In the genomic region with DNA sequence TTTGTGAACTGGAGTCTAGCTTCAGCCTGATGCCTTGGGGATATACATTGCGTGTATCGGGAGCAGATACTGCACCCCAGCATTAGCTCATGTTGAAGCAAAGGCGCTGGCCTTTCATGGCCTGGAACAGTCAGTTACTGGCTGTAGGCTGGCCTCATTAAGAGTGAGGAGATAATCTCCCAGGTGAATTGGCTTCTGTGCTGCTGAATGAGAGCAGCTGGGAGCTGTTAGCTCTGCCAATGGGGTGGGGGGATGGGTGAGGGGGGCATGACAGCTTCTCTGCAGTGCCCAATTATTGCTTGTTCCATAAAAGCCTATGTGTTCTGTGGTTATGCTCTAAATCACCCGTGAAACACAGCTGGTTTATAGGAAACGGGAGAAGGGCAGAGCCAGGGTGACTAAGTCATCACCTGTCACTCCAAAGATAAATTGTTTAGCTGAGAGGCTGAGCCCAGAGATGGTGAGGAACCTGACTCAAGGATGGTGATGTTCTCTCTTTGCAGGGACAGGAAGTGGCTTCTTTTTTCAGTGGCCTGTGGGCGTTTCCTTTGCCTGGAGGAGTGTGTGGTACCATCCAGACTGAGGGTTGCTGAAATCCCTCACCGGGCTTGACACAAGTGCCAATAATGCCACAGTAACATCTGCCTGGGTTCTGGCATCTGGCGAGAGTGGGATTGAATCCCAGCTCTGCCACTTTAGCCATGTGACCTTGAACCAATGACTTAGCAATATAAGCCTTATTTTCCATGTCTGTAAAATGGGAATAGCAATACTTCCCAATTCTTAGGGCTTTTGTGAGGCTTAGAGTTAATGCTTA, we compare ENCODE assay signal across 9 cellular contexts.
DNase-seq lines count a peak whose midpoint lies in the region; ATAC-seq and TF ChIP-seq lines count a peak whose summit lies in the region.
"Had no signal": no experiment of that assay in that cellular context is flagged by ENCODE, and none has a peak within 500 bp of the region (broad histone marks: within the 10 kb centered on the region; RNA-seq: fewer than 3 reads in every experiment).

No MANE protein-coding gene starts in this region.

- H3K4me3 ChIP-seq in OCI-LY1 (ENCODE audit: low read depth, low read length, poor library complexity, severe bottlenecking) (peak overlapping the region; percentile 3), fibroblast of pulmonary artery (replicated peaks; ENCODE audit: low read depth, low read length) (no peak overlapping the region), skeletal muscle tissue (ENCODE audit: low read length in 3 of 3) (no peak overlapping the region)
- H3K4me3 ChIP-seq: tibial artery had no signal

- H3K4me2 ChIP-seq in OCI-LY1 (ENCODE audit: low read length) = peak overlapping the region; percentile 49

- peak; percentile 76 for ATAC-seq in GM19328 (IDR thresholded peaks at IDR 0.05; ENCODE audit: unreplicated experiment)
- peak; percentile 82 for ATAC-seq in HG03442 (IDR thresholded peaks at IDR 0.05; ENCODE audit: unreplicated experiment)

- H3K9me3 ChIP-seq in OCI-LY1 (ENCODE audit: low read length) = no peaks in the 10 kb centered on the region
- H3K9me3 ChIP-seq in skeletal muscle tissue (ENCODE audit: control insufficient read depth in 3 of 3, low read length in 3 of 3) = no peaks in the 10 kb centered on the region
- H3K9me3 ChIP-seq: tibial artery had no signal

- H3K9ac ChIP-seq in OCI-LY1 (ENCODE audit: low read length) (peak overlapping the region; percentile 26; the same call in 1 of the 2 replicates), skeletal muscle tissue (ENCODE audit: low read depth in 1 of 3, low read length in 3 of 3) (no peak overlapping the region)

- no peaks in the 10 kb centered on the region for H3K36me3 ChIP-seq in OCI-LY1 (ENCODE audit: insufficient read depth, low read length)
- no peaks in the 10 kb centered on the region for H3K36me3 ChIP-seq in skeletal muscle tissue (ENCODE audit: control insufficient read depth in 3 of 3, insufficient read depth in 3 of 3, low read length in 3 of 3)
- H3K36me3 ChIP-seq: tibial artery had no signal

- H3K4me1 ChIP-seq in OCI-LY1 (ENCODE audit: insufficient read depth, low read length, severe bottlenecking) (peaks cover 74% of the 10 kb centered on the region), skeletal muscle tissue (ENCODE audit: control insufficient read depth in 3 of 3, insufficient read depth in 3 of 3, low read length in 3 of 3) (peaks cover 11 to 17% (median 14%) of the 10 kb centered on the region in 3 donors)

- no peaks in the 10 kb centered on the region for H3K9me2 ChIP-seq in OCI-LY1 (ENCODE audit: low read depth, low read length)

- H3F3A ChIP-seq in OCI-LY1 (ENCODE audit: insufficient read depth, low read length) = no peaks in the 10 kb centered on the region

- DNase-seq in AG20443 (ENCODE audit: low spot score) (peak; percentile 55), fibroblast of pulmonary artery (ENCODE audit: low read depth) (peak; percentile 58), anterior cingulate cortex (lab: John Stamatoyannopoulos, UW) (no peak)
- peak in 2 of 3 experiments; percentile 47 to 57 for DNase-seq in activated CD8-positive, alpha-beta memory T cell treated with anti-CD3 and anti-CD28 coated beads for 48 hours (ENCODE audit: low read depth in 2 of 3, low spot score in 2 of 3)

- H4K20me1 ChIP-seq in OCI-LY1 (ENCODE audit: insufficient read depth, low read length) = no peaks in the 10 kb centered on the region

- H3K27me3 ChIP-seq in OCI-LY1 (ENCODE audit: insufficient read depth, low read length) (no peaks in the 10 kb centered on the region), skeletal muscle tissue (ENCODE audit: control insufficient read depth in 3 of 3, insufficient read depth in 3 of 3, low read length in 3 of 3) (no peaks in the 10 kb centered on the region)
- H3K27me3 ChIP-seq: tibial artery had no signal

- no peak for TF ChIP-seq CTCF in OCI-LY1 (IDR thresholded peaks at IDR 0.05; ENCODE audit: low read length)
- no peak for TF ChIP-seq CTCF in fibroblast of pulmonary artery (IDR thresholded peaks at IDR 0.05; ENCODE audit: low read length, missing control alignments)

- H3K27ac ChIP-seq in OCI-LY1 (ENCODE audit: low read depth, low read length, poor library complexity, severe bottlenecking) = peak overlapping the region; percentile 94
- H3K27ac ChIP-seq in skeletal muscle tissue (ENCODE audit: low read depth, low read length) = peak overlapping the region; percentile 30

- no peaks in the 10 kb centered on the region for H3K79me2 ChIP-seq in OCI-LY1 (ENCODE audit: insufficient read depth, low read length)

- H2AFZ ChIP-seq in OCI-LY1 (ENCODE audit: low read length) = no peak overlapping the region

Comparison
In these comparisons a context has a peak if more than half of its experiments do, and no peak if none do; other contexts are left out.
1. DNase-seq: peak in AG20443 (single experiment), activated CD8-positive, alpha-beta memory T cell treated with anti-CD3 and anti-CD28 coated beads for 48 hours (2 of 3) and fibroblast of pulmonary artery (single experiment); none in anterior cingulate cortex (0 of 58).